ENCODE assay signal across 20 cellular contexts in the genomic region with DNA sequence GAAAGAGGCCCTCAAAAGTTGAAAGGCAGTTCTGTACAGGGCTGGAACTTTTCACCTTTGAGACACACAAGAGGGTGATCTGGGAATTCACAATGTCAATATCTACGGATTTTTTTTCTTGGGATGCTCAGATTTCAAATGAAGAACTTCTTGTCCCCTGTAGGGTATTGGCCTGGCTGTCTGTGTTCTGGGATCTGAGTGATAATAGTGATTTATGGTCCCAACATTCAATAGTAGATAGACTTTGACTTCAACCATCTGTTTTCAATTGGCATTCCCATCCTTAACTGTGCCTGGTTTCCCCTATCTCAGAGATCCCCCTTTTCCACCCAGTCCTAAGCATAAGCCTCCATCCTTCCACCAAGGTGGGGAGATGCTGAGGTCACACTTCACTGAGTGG.
"Had no signal": no experiment of that assay in that cellular context is flagged by ENCODE, and none has a peak within 500 bp of the region (broad histone marks: within the 10 kb centered on the region; RNA-seq: fewer than 3 reads in every experiment).

No MANE protein-coding gene starts in this region.

- DNase-seq: colonic mucosa; dermis blood vessel endothelial cell; esophagus squamous epithelium; foreskin fibroblast; head of caudate nucleus; kidney; left cardiac atrium; left ventricle myocardium inferior; lower lobe of right lung; midbrain; posterior cingulate gyrus; stimulated activated CD4-positive, alpha-beta T cell treated with anti-CD3 and anti-CD28 coated beads, Interleukin-2, amount 100 ng/mL, for 24 hours; stimulated activated CD4-positive, alpha-beta T cell treated with anti-CD3 and anti-CD28 coated beads, Interleukin-4, amount 100 ng/mL, for 4 hours; stimulated activated naive B cell treated with anti-CD40 and anti-IgM and Interleukin-4, amounts not matched to agents 10 μg/mL and 1 μg/mL and 100 μg/mL, for 72 hours had no signal

- H3K36me3 ChIP-seq: colonic mucosa, esophagus squamous epithelium, left ventricle myocardium inferior, lower lobe of right lung, neutrophil had no signal

- H3K27me3 Mint-ChIP-seq: type B pancreatic cell had no signal

- H3K4me1 Mint-ChIP-seq: memory B cell; stimulated activated naive B cell treated with anti-CD40 and anti-IgM and Interleukin-4, amounts not matched to agents 10 μg/mL and 1 μg/mL and 100 μg/mL, for 72 hours had no signal

- H3K79me2 ChIP-seq: hepatocyte had no signal

- H3K4me3 ChIP-seq: colonic mucosa, esophagus squamous epithelium, hepatocyte, left ventricle myocardium inferior, lower lobe of right lung had no signal

- H3K27ac Mint-ChIP-seq: memory B cell; natural killer cell treated with Interleukin-12 subunit alpha and Interleukin-12 subunit beta and Interleukin-15 and Interleukin-18, amount 100 ng/mL, for 72 hours; stimulated activated naive B cell treated with anti-CD40 and anti-IgM and Interleukin-4, amounts not matched to agents 10 μg/mL and 1 μg/mL and 100 μg/mL, for 72 hours; type B pancreatic cell had no signal

- H3K9me3 ChIP-seq: colonic mucosa, neutrophil had no signal

- H3K4me2 ChIP-seq: hepatocyte had no signal

- H3K27ac ChIP-seq: colonic mucosa, esophagus squamous epithelium, hepatocyte, left ventricle myocardium inferior, lower lobe of right lung, neutrophil had no signal

- H3K4me3 Mint-ChIP-seq: memory B cell; natural killer cell treated with Interleukin-12 subunit alpha and Interleukin-12 subunit beta and Interleukin-15 and Interleukin-18, amount 100 ng/mL, for 72 hours; stimulated activated naive B cell treated with anti-CD40 and anti-IgM and Interleukin-4, amounts not matched to agents 10 μg/mL and 1 μg/mL and 100 μg/mL, for 72 hours; type B pancreatic cell had no signal

- H3K27me3 ChIP-seq: colonic mucosa, esophagus squamous epithelium, hepatocyte, neutrophil had no signal

- H2AFZ ChIP-seq: hepatocyte had no signal

- ATAC-seq: left cardiac atrium; lower lobe of right lung; natural killer cell treated with Interleukin-12 subunit alpha and Interleukin-12 subunit beta and Interleukin-15 and Interleukin-18, amount 100 ng/mL, for 72 hours; sciatic nerve; stimulated activated naive B cell treated with anti-CD40 and anti-IgM and Interleukin-4, amounts not matched to agents 10 μg/mL and 1 μg/mL and 100 μg/mL, for 72 hours had no signal

- H3K4me1 ChIP-seq: colonic mucosa, esophagus squamous epithelium, left ventricle myocardium inferior, lower lobe of right lung had no signal
